In genomic region chr2:85769236-85769986, GRCh38 we compare ENCODE assay signal across 9 cellular contexts. TPM values are rescaled to one million over a fixed set of nuclear protein-coding genes. Genes with fewer than 3 reads are reported as not detected.
DNase-seq lines count a peak whose midpoint lies in the region; ATAC-seq, FAIRE-seq and TF ChIP-seq lines count a peak whose summit lies in the region.
"Had no signal": no experiment of that assay in that cellular context is flagged by ENCODE, and none has a peak within 500 bp of the region (broad histone marks: within the 10 kb centered on the region; RNA-seq: fewer than 3 reads in every experiment).

No MANE protein-coding gene starts in this region.

- no peaks in the 10 kb centered on the region for H3K9me3 ChIP-seq in BLaER1
- no peaks in the 10 kb centered on the region for H3K9me3 ChIP-seq in H9 (ENCODE audit: control insufficient read depth, low read depth, low read length)
- no peaks in the 10 kb centered on the region for H3K9me3 ChIP-seq in SK-N-MC (ENCODE audit: low read depth, low read length)
- H3K9me3 ChIP-seq in HepG2 (ENCODE audit: low read length): no peaks in the 10 kb centered on the region

- H3K4me3 ChIP-seq in BLaER1: no peak overlapping the region
- H3K4me3 ChIP-seq in SK-N-MC: peak overlapping the region; percentile 51
- H3K4me3 ChIP-seq in HepG2 (replicated peaks in 1 of 3; ENCODE audit: insufficient read depth in 1 of 3, low read depth in 2 of 3, low read length in 3 of 3): no peak overlapping the region

- no peak overlapping the region; a peak in 1 of 7 replicates for H3K27ac Mint-ChIP-seq in H9

- no peak overlapping the region for H3K27ac ChIP-seq in BLaER1
- H3K27ac ChIP-seq in H9 (ENCODE audit: insufficient read length, low read depth, low read length): no peak overlapping the region
- peak overlapping the region; percentile 99 for H3K27ac ChIP-seq in SK-N-MC
- H3K27ac ChIP-seq in HepG2 (ENCODE audit: extremely low read length, insufficient read depth, low read length): no peak overlapping the region

- peak overlapping the region in 1 of 2 experiments; percentile 61; a peak in 1 of 5 replicates for H3K4me3 Mint-ChIP-seq in H9

- H3K27me3 Mint-ChIP-seq in H9 (ENCODE audit: low read depth): peaks cover 50% of the 10 kb centered on the region

- H3K36me3 ChIP-seq in BLaER1 (no peaks in the 10 kb centered on the region), SK-N-MC (ENCODE audit: insufficient read depth, low read length) (no peaks in the 10 kb centered on the region), HepG2 (replicated peaks in 1 of 2; ENCODE audit: control insufficient read depth in 1 of 2, insufficient read depth in 2 of 2, low read length in 2 of 2) (no peaks in the 10 kb centered on the region)

- H2AK5ac ChIP-seq in H9 (ENCODE audit: insufficient read length, low read length): no peak overlapping the region

- no peak overlapping the region for H2BK12ac ChIP-seq in H9 (ENCODE audit: insufficient read length, low read depth, low read length)

- DNase-seq in H9 (no peak), SK-N-MC (ENCODE audit: low read depth, low spot score) (no peak), HepG2 (ENCODE audit: low spot score) (peak; percentile 75)

- no peak overlapping the region for H4K5ac ChIP-seq in H9 (ENCODE audit: insufficient read length, low read depth, low read length)

- no peak overlapping the region for H4K91ac ChIP-seq in H9 (ENCODE audit: insufficient read length, low read depth, low read length)

- TF ChIP-seq CTCF in H9 (conservative IDR thresholded peaks at IDR 0.05): peak; percentile 67
- peak; percentile 31 for TF ChIP-seq CTCF in HepG2 (CRISPR knock-in tag; IDR thresholded peaks at IDR 0.05)

- H3K18ac ChIP-seq in H9 (ENCODE audit: insufficient read length, low read depth, low read length): no peak overlapping the region

- H2BK120ac ChIP-seq in H9 (ENCODE audit: low read depth, low read length, poor library complexity, severe bottlenecking): no peak overlapping the region

- H2AFZ ChIP-seq in H9 (ENCODE audit: low read length): no peak overlapping the region
- H2AFZ ChIP-seq in HepG2 (ENCODE audit: low read length): no peak overlapping the region

- H3K23me2 ChIP-seq in H9 (ENCODE audit: insufficient read length, low read depth, low read length, poor library complexity, severe bottlenecking): peaks cover 5% of the 10 kb centered on the region

- in situ Hi-C loops in HepG2 (cut with HindIII; ENCODE audit: extremely low pct_ligation_motif_present, low pct_unique_long_range_greater_than_20kb): no loop called here

- no peaks in the 10 kb centered on the region for H3K79me1 ChIP-seq in H9 (ENCODE audit: insufficient read depth, low read depth, low read length, poor library complexity, severe bottlenecking)

- no peak overlapping the region for H2BK5ac ChIP-seq in H9 (ENCODE audit: insufficient read length, low read length)

- peak; percentile 44 for FAIRE-seq in HepG2 (lab: Jason Lieb, UNC)
- FAIRE-seq: keratinocyte had no signal

- no peaks in the 10 kb centered on the region; a peak in 1 of 5 replicates for H3K9me3 Mint-ChIP-seq in H9

- H3T11ph ChIP-seq in H9 (ENCODE audit: low read length): no peak overlapping the region

- peaks cover 42 to 77% of the 10 kb centered on the region in 2 experiments for H3K4me1 Mint-ChIP-seq in H9

- no peak overlapping the region for H3K4ac ChIP-seq in H9 (ENCODE audit: low read depth, low read length)

- H2BK15ac ChIP-seq in H9 (ENCODE audit: low read depth, low read length): no peak overlapping the region

- no peak for TF ChIP-seq POLR2A in HepG2 (IDR thresholded peaks at IDR 0.05; ENCODE audit: insufficient read depth in 1 of 2, low read depth in 2 of 2, low read length in 2 of 2)

- no CpG with 5 or more reads among the region's 12 CpGs for WGBS in H9 (ENCODE audit: extremely low coverage, insufficient read length, low lambda C conversion rate)
- WGBS in HepG2 (ENCODE audit: low lambda C conversion rate): 70% methylated on average over 9 of the region's 12 CpGs

- CTCF ChIA-PET in HepG2 (lab: Yijun Ruan, JAX; ENCODE audit: low intra/inter-chr PET ratio, low total read pairs): no interaction called here

- no peak overlapping the region for H4K8ac ChIP-seq in H9 (replicated peaks; ENCODE audit: insufficient read length, low read depth, low read length)

- H3K79me2 ChIP-seq in H9 (ENCODE audit: insufficient read depth, low read length) (no peaks in the 10 kb centered on the region), HepG2 (ENCODE audit: insufficient read depth, low read length) (no peaks in the 10 kb centered on the region)

- POLR2A ChIA-PET in HepG2 (lab: Yijun Ruan, JAX): interaction anchor here (1.3 kb wide), 1 partner anchor 9 kb away, joined by 5 read pairs; no protein-coding TSS in a partner anchor

- H3K4me2 ChIP-seq in BLaER1 (peak overlapping the region; percentile 48; the same call in 1 of the 2 replicates), H9 (ENCODE audit: insufficient read depth, insufficient read length, low read length) (no peak overlapping the region), HepG2 (ENCODE audit: low read depth, low read length) (no peak overlapping the region)

- H3K27me3 ChIP-seq in BLaER1: peaks cover 30% of the 10 kb centered on the region
- H3K27me3 ChIP-seq in H9 (ENCODE audit: insufficient read depth, low read length): peaks cover 4% of the 10 kb centered on the region; the same call in 1 of the 2 replicates
- H3K27me3 ChIP-seq in HepG2 (ENCODE audit: control insufficient read depth in 1 of 2, insufficient read depth in 2 of 2, low read length in 2 of 2): no peaks in the 10 kb centered on the region

- intact Hi-C loops in HepG2 (cut with micrococcal nuclease; ENCODE audit: unreplicated experiment): no loop called here

- no peak overlapping the region for H3K23ac ChIP-seq in H9 (ENCODE audit: insufficient read length, low read depth, low read length)

- TF ChIP-seq RAD21 in HepG2 (CRISPR knock-in tag; IDR thresholded peaks at IDR 0.05): 0 out of 2 replicates have a peak, but pooled peaks have one; percentile 41

- H3K14ac ChIP-seq in H9 (ENCODE audit: insufficient read depth, low read length): no peak overlapping the region; the same call in 1 of the 2 replicates

- H3K4me1 ChIP-seq in BLaER1: peaks cover 13% of the 10 kb centered on the region
- peaks cover 21% of the 10 kb centered on the region; the same call in 1 of the 2 replicates for H3K4me1 ChIP-seq in H9 (ENCODE audit: insufficient read depth, low read length)
- peaks cover 64% of the 10 kb centered on the region for H3K4me1 ChIP-seq in HepG2 (ENCODE audit: insufficient read depth, low read length)

- no peak overlapping the region for H3K56ac ChIP-seq in H9 (ENCODE audit: insufficient read length, low read depth, low read length)

- no peak overlapping the region for H3K9ac ChIP-seq in BLaER1
- H3K9ac ChIP-seq in H9 (ENCODE audit: extremely low read depth, insufficient read length, low read length): no peak overlapping the region
- H3K9ac ChIP-seq in SK-N-MC (ENCODE audit: insufficient read length): no peak overlapping the region
- H3K9ac ChIP-seq in HepG2 (ENCODE audit: insufficient read depth, low read depth, low read length): no peak overlapping the region

- no TSS peak for BruUV-seq in HepG2 (replicated peaks; lab: Mats Ljungman, UMichigan)

- no peak for TF ChIP-seq EP300 in HepG2 (IDR thresholded peaks at IDR 0.05; ENCODE audit: low read depth in 2 of 2, low read length in 2 of 2)
- TF ChIP-seq EP300 in HepG2 (CRISPR knock-in tag; IDR thresholded peaks at IDR 0.05; ENCODE audit: borderline replicate concordance): no peak

- no peaks in the 10 kb centered on the region; a peak in 1 of 7 replicates for H3K36me3 Mint-ChIP-seq in H9 (ENCODE audit: insufficient read depth in 1 of 3, low read depth in 3 of 3)

- H4K20me1 ChIP-seq in BLaER1: no peaks in the 10 kb centered on the region; the same call in 1 of the 2 replicates
- peaks cover 3% of the 10 kb centered on the region for H4K20me1 ChIP-seq in H9 (ENCODE audit: control insufficient read depth, insufficient read depth, insufficient read length)
- no peaks in the 10 kb centered on the region for H4K20me1 ChIP-seq in HepG2 (ENCODE audit: insufficient read depth, low read length)

- ATAC-seq in HepG2: peak; percentile 81
- no peak for ATAC-seq in GM19397 (IDR thresholded peaks at IDR 0.05; ENCODE audit: unreplicated experiment)
- no peak for ATAC-seq in HG03378 (IDR thresholded peaks at IDR 0.05; ENCODE audit: unreplicated experiment)
- no peak for ATAC-seq in HG03025 (IDR thresholded peaks at IDR 0.05; ENCODE audit: low FRiP score, unreplicated experiment)
- no peak for ATAC-seq in GM18858 (IDR thresholded peaks at IDR 0.05; ENCODE audit: unreplicated experiment)

- H2BK20ac ChIP-seq in H9 (ENCODE audit: low read depth, low read length, poor library complexity, severe bottlenecking): no peak overlapping the region

TF ChIP-seq in HepG2, 621 proteins besides CTCF, POLR2A, EP300 and RAD21 (continues in another document):
- TF ChIP-seq ZC3H4 (CRISPR knock-in tag; IDR thresholded peaks at IDR 0.05; ENCODE audit: borderline replicate concordance) (no peak), XRCC5 (optimal IDR thresholded peaks at IDR 0.05; ENCODE audit: low read length) (peak; percentile 87), NR2F6 (IDR thresholded peaks at IDR 0.05) (no peak), NR2F6 (CRISPR knock-in tag; IDR thresholded peaks at IDR 0.05) (no peak)

RNA-seq across cellular contexts. Expression of gene ATOH8, which starts 15.6 kb away (rescaled TPM):
- total RNA-seq in H9 (2021): 0.20 and 0.22 TPM in 2 replicates
- total RNA-seq in HepG2 (2016; rRNA removed; fragmentation: Illumina TruSeq; extraction: Trizol): 0.11 and 0.13 TPM in 2 replicates
- 0.10 TPM in 1 of 2 replicates, not detected in the other for total RNA-seq in HepG2 (2016; cell fraction: cytosol; rRNA removed; fragmentation: Illumina TruSeq; extraction: Trizol; ENCODE audit: low read depth)
- 0.13 and 0.21 TPM in 2 replicates for total RNA-seq in HepG2 (2016; cell fraction: insoluble cytoplasmic fraction; rRNA removed; fragmentation: Illumina TruSeq; extraction: Trizol)
- 0.12 and 0.21 TPM in 2 replicates for total RNA-seq in HepG2 (2016; cell fraction: membrane; rRNA removed; fragmentation: Illumina TruSeq; extraction: Trizol)
- total RNA-seq in HepG2 (2016; cell fraction: nucleus; rRNA removed; fragmentation: Illumina TruSeq; extraction: Trizol): 0.34 and 0.38 TPM in 2 replicates
- polyA plus RNA-seq in HepG2 (2011; rRNA removed): 0.22 and 0.61 TPM in 2 replicates
- polyA plus RNA-seq in HepG2 (2011; cell fraction: cytosol; rRNA removed): 0.23 and 0.62 TPM in 2 replicates
- polyA plus RNA-seq in HepG2 (2011; cell fraction: nucleus; rRNA removed): 0.55 and 0.88 TPM in 2 replicates
- polyA plus RNA-seq in HepG2 (2012): 0.13 TPM in 1 of 2 replicates, not detected in the other
- polyA plus RNA-seq in HepG2 (2016; cell fraction: cytosol; fragmentation: Illumina TruSeq; extraction: Trizol; ENCODE audit: low read depth): not detected in 2 replicates
- polyA plus RNA-seq in HepG2 (2016; cell fraction: insoluble cytoplasmic fraction; fragmentation: Illumina TruSeq; extraction: Trizol; ENCODE audit: low read depth): 0.11 and 0.14 TPM in 2 replicates
- 0.13 TPM in 1 of 2 replicates, not detected in the other for polyA plus RNA-seq in HepG2 (2016; cell fraction: membrane; fragmentation: Illumina TruSeq; extraction: Trizol; ENCODE audit: low read depth)
- 0.15 and 0.25 TPM in 2 replicates for polyA plus RNA-seq in HepG2 (2016; cell fraction: nucleus; fragmentation: Illumina TruSeq; extraction: Trizol; ENCODE audit: insufficient read depth, low read depth)
- polyA minus RNA-seq in HepG2 (2011; rRNA and poly(A)+ RNA removed; ENCODE audit: low replicate concordance): 1.6 and 10.7 TPM in 2 replicates
- 0.44 TPM in 1 of 2 replicates, not detected in the other for polyA minus RNA-seq in HepG2 (2011; cell fraction: cytosol; rRNA and poly(A)+ RNA removed)
- 0.62 and 1.4 TPM in 2 replicates for polyA minus RNA-seq in HepG2 (2011; cell fraction: nucleus; rRNA and poly(A)+ RNA removed)
- polyA plus RNA-seq: keratinocyte had no signal
